In the genomic region with DNA sequence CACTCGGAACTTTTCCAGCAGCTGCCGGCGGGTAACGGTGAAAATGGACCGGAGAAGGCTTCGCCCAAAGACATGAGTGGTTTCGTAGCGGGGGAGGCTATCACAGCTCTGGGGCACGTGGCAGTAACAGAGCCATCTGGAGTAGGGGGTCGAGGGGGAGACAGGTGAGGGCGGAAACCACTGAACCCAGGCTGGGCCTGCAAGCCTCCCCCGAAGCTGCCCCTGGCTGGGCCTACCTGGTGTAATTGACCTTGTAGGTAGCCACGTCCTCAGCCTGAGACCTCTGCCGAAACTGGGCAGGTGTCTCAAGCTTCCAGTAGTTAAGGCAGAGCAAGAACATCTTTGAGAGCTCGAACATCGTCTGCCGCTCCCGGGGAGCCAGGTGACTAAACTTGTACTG, we compare ENCODE assay signal across 1 cellular context.
TF ChIP-seq lines count a peak whose summit lies in the region.

No MANE protein-coding gene starts in this region.

TF ChIP-seq in IMR-90, 13 proteins besides CTCF, POLR2A, EP300 and RAD21:
- no peak for TF ChIP-seq CHD1 (IDR thresholded peaks at IDR 0.05; ENCODE audit: low read depth, low read length)
- TF ChIP-seq RFX5 (IDR thresholded peaks at IDR 0.05; ENCODE audit: low read depth, low read length), result no peak
- no peak for TF ChIP-seq BHLHE40 (IDR thresholded peaks at IDR 0.05; ENCODE audit: low read depth, low read length)
- TF ChIP-seq CEBPB (IDR thresholded peaks at IDR 0.05; ENCODE audit: low read depth, low read length), result no peak
- TF ChIP-seq, protein P1, sequence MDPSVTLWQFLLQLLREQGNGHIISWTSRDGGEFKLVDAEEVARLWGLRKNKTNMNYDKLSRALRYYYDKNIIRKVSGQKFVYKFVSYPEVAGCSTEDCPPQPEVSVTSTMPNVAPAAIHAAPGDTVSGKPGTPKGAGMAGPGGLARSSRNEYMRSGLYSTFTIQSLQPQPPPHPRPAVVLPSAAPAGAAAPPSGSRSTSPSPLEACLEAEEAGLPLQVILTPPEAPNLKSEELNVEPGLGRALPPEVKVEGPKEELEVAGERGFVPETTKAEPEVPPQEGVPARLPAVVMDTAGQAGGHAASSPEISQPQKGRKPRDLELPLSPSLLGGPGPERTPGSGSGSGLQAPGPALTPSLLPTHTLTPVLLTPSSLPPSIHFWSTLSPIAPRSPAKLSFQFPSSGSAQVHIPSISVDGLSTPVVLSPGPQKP (IDR thresholded peaks at IDR 0.05; ENCODE audit: borderline replicate concordance, low read depth, low read length), result no peak
- TF ChIP-seq RCOR1 (IDR thresholded peaks at IDR 0.05; ENCODE audit: insufficient replicate concordance, low read length), result no peak
- no peak for TF ChIP-seq MAZ (IDR thresholded peaks at IDR 0.05; ENCODE audit: borderline replicate concordance, low read depth, low read length)
- TF ChIP-seq NFE2L2 (IDR thresholded peaks at IDR 0.05; ENCODE audit: low read depth, low read length), result no peak
- no peak for TF ChIP-seq MXI1 (IDR thresholded peaks at IDR 0.05; ENCODE audit: borderline replicate concordance, low read depth, low read length)
- TF ChIP-seq SMC3 (IDR thresholded peaks at IDR 0.05; ENCODE audit: low read depth, low read length), result no peak
- TF ChIP-seq MAFK (IDR thresholded peaks at IDR 0.05; ENCODE audit: low read depth, low read length), result no peak
- TF ChIP-seq, protein P2, sequence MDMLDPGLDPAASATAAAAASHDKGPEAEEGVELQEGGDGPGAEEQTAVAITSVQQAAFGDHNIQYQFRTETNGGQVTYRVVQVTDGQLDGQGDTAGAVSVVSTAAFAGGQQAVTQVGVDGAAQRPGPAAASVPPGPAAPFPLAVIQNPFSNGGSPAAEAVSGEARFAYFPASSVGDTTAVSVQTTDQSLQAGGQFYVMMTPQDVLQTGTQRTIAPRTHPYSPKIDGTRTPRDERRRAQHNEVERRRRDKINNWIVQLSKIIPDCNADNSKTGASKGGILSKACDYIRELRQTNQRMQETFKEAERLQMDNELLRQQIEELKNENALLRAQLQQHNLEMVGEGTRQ (IDR thresholded peaks at IDR 0.05; ENCODE audit: low read depth, low read length), result no peak
- no peak for TF ChIP-seq FOS (IDR thresholded peaks at IDR 0.05; ENCODE audit: low read depth, low read length)
